ENCODE assay signal across 20 cellular contexts in genomic region chr7:31308642-31309041, GRCh38.
"Had no signal": no experiment of that assay in that cellular context is flagged by ENCODE, and none has a peak within 500 bp of the region (broad histone marks: within the 10 kb centered on the region; RNA-seq: fewer than 3 reads in every experiment).

No MANE protein-coding gene starts in this region.

- DNase-seq: natural killer cell; occipital lobe; ovary; psoas muscle; right cardiac atrium; right lobe of liver; sigmoid colon; small intestine; stimulated activated CD4-positive, alpha-beta T cell treated with anti-CD3 and anti-CD28 coated beads, Interleukin-15, amount 100 ng/mL, for 24 hours; stimulated activated CD4-positive, alpha-beta T cell treated with anti-CD3 and anti-CD28 coated beads, Interleukin-2, amount 100 ng/mL, for 24 hours; stimulated activated CD4-positive, alpha-beta T cell treated with anti-CD3 and anti-CD28 coated beads, Interleukin-2, amount 100 ng/mL, for 48 hours; stimulated activated CD4-positive, alpha-beta T cell treated with anti-CD3 and anti-CD28 coated beads, Interleukin-4, amount 100 ng/mL, for 24 hours; stimulated activated naive B cell treated with anti-CD40 and anti-IgM and Interleukin-4, amounts not matched to agents 10 μg/mL and 1 μg/mL and 100 μg/mL, for 72 hours; stimulated activated naive CD4-positive, alpha-beta T cell treated with Interleukin-2 at 50 U/mL for 16 hours; stomach; testis; tibial artery; transverse colon; upper lobe of right lung had no signal

- ATAC-seq: natural killer cell; psoas muscle; right cardiac atrium; right lobe of liver; stimulated activated effector memory CD8-positive, alpha-beta T cell treated with anti-CD3 and anti-CD28 coated beads, Interleukin-12 subunit alpha, Interleukin-12 subunit beta, amount 100 ng/mL, for 72 hours; stimulated activated naive B cell treated with anti-CD40 and anti-IgM and Interleukin-4, amounts not matched to agents 10 μg/mL and 1 μg/mL and 100 μg/mL, for 72 hours; upper lobe of right lung had no signal
